11 cellular contexts compared by ENCODE assay signal in the genomic region with DNA sequence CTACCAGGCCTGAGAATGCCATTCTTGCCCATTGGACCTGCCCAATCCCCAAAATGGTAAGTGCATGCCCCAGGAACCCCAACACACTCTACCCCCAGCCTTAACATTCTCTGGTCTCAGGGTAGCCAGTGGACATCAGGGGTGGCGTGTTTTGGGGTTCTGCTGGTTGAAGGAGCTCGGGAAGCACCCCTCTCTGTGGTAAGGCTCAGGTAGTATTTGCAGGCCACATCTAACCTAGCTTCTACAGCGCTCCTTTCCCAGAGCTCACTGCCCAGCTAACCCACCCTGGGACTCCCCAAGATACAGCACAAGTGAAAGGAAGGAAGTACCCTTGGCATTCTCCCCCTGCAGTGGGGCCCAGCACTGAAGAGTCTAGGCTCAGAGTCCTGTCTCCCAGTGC. TPM values are rescaled to one million over a fixed set of nuclear protein-coding genes. Genes with fewer than 3 reads are reported as not detected.
"Had no signal": no experiment of that assay in that cellular context is flagged by ENCODE, and none has a peak within 500 bp of the region (broad histone marks: within the 10 kb centered on the region; RNA-seq: fewer than 3 reads in every experiment).

No MANE protein-coding gene starts in this region.

- DNase-seq: GOT3, H7, HFFc6, KG1 had no signal

- ATAC-seq: HCT116, HepG2, K562 had no signal

- H3K4me1 ChIP-seq: HAP-1 had no signal

- H3K9me3 ChIP-seq: HAP-1 had no signal

- H3K27ac Mint-ChIP-seq: HFFc6 had no signal

- H3K4me3 ChIP-seq: HAP-1, K562 had no signal

- H3K4me3 Mint-ChIP-seq: HFFc6 had no signal

- H3K36me3 ChIP-seq: HAP-1 had no signal

- H3K27ac ChIP-seq: HL-60 had no signal

RNA-seq across cellular contexts. Expression of a gene that starts 19.8 kb away (rescaled TPM):
- total RNA-seq: H4, HT1080 had no signal
